In the genomic region with DNA sequence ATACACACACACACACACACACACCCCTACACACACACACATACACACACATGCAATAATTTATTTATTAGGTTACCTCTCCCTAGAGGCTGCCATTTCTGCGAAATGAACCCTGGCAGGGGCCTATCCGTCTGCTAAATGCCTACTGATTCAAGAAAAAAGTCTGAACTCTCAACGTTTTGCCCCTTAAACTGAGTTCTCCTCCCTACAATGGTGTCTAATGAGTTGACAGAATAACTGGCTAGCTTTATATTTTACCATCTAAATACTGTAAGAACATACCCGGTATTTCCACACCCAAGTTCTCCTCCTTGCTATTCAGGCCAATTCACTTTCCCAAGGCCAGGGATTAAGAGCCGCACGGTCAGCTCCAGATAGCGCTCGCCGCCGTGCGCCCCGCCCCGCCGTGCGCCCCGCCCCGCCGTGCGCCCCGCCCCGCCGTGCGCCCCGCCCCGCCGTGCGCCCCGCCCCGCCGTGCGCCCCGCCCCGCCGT, we compare ENCODE assay signal across 8 cellular contexts. TPM values are rescaled to one million over a fixed set of nuclear protein-coding genes. Genes with fewer than 3 reads are reported as not detected.
A peak's percentile ranks its signal among the peaks of the same experiment; 100 is the strongest.
DNase-seq lines count a peak whose midpoint lies in the region; ATAC-seq and TF ChIP-seq lines count a peak whose summit lies in the region.

No MANE protein-coding gene starts in this region.

- intact Hi-C loops in right lobe of liver (cut with DNase I) = no loop called here

- H3K4me3 ChIP-seq in right lobe of liver = peak overlapping the region in 2 of 3 donors; percentile 23 to 39
- peak overlapping the region; percentile 97 for H3K4me3 ChIP-seq in thymus (ENCODE audit: low read length)

- WGBS in right lobe of liver (ENCODE audit: insufficient coverage, low coverage, low lambda C conversion rate, missing lambda C conversion rate) = 12% methylated on average over 4 of the region's 34 CpGs
- 6% methylated on average over 16 of the region's 34 CpGs for WGBS in thymus

- H3K4me1 ChIP-seq in right lobe of liver (peaks cover 0 to 17% (median 0%) of the 10 kb centered on the region in 4 donors), thymus (ENCODE audit: control insufficient read depth, insufficient read depth, low read length) (peaks cover 8% of the 10 kb centered on the region)

- H3K27ac ChIP-seq in right lobe of liver (no peak overlapping the region), thymus (ENCODE audit: low read depth) (no peak overlapping the region)

- peak; percentile 60 for DNase-seq in NCI-H2171 treated with DMSO at 0.1 percent for 48 hours (lab: John Stamatoyannopoulos, UW)
- DNase-seq in NCI-H2171 (lab: John Stamatoyannopoulos, UW) = no peak
- DNase-seq in HK-2 (ENCODE audit: unreplicated experiment) = peak; percentile 35
- DNase-seq in RPMI8226 = peak; percentile 29
- peak; percentile 60 for DNase-seq in dermis blood vessel endothelial cell
- DNase-seq in right lobe of liver = no peak

- TF ChIP-seq POLR2A in right lobe of liver (IDR thresholded peaks at IDR 0.05) = no peak

- H3K9me3 ChIP-seq in right lobe of liver (no peaks in the 10 kb centered on the region), thymus (ENCODE audit: control insufficient read depth) (no peaks in the 10 kb centered on the region)

- H3K27me3 ChIP-seq in right lobe of liver = no peaks in the 10 kb centered on the region
- no peaks in the 10 kb centered on the region for H3K27me3 ChIP-seq in thymus (ENCODE audit: control insufficient read depth, insufficient read depth)

- peak; percentile 47 for ATAC-seq in GM21515 (IDR thresholded peaks at IDR 0.05; ENCODE audit: unreplicated experiment)
- ATAC-seq in right lobe of liver = peak; percentile 77 to 88 (median 83)

- TF ChIP-seq CTCF in right lobe of liver (IDR thresholded peaks at IDR 0.05) = no peak

- no peaks in the 10 kb centered on the region for H3K36me3 ChIP-seq in right lobe of liver
- H3K36me3 ChIP-seq in thymus (ENCODE audit: control insufficient read depth, insufficient read depth) = peaks cover 3% of the 10 kb centered on the region

RNA-seq across cellular contexts. Expression of a gene that starts 0.3 kb away (rescaled TPM):
- total RNA-seq in dermis blood vessel endothelial cell (3.1 and 4.8 TPM in 2 replicates), right lobe of liver (10 to 100 TPM in 4 of 6 experiments, 1 to 10 TPM in 2; 9.1 to 19.3 (median 12.2) TPM)
- 17.2 TPM for polyA plus RNA-seq in thymus

RNA-seq across cellular contexts. Expression of a gene that starts 46.2 kb away (rescaled TPM):
- total RNA-seq in dermis blood vessel endothelial cell (0.51 and 1.4 TPM in 2 replicates), right lobe of liver (10 to 100 TPM in 3 of 6 experiments, 1 to 10 TPM in 3; 4.3 to 21.2 (median 9.2) TPM)
- 83.9 TPM for polyA plus RNA-seq in thymus

Comparison
In these comparisons a context has a peak if more than half of its experiments do, and no peak if none do; other contexts are left out.
1. DNase-seq: peak in NCI-H2171 treated with DMSO at 0.1 percent for 48 hours (single experiment), HK-2 (single experiment), RPMI8226 (single experiment) and dermis blood vessel endothelial cell (single experiment); none in NCI-H2171 (single experiment) and right lobe of liver (0 of 3).